9 cellular contexts compared by ENCODE assay signal in the genomic region with DNA sequence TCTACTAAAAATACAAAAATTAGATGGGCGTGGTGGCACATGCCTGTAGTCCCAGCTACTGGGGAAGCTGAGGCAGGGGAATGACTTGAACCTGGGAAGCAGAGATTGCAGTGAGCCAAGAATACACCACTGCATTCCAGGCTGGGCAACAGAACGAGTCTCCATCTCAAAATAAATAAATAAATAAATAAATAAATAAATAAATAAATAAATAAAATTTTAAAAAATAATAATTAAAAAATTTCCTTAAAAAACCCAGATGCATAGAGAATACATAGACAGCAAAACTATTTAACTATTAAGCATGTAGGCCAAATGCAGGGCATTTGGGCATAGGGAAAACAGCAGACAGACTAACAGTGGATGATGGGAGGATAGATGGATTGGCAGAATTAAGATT. TPM values are rescaled to one million over a fixed set of nuclear protein-coding genes. Genes with fewer than 3 reads are reported as not detected.
"Had no signal": no experiment of that assay in that cellular context is flagged by ENCODE, and none has a peak within 500 bp of the region (broad histone marks: within the 10 kb centered on the region; RNA-seq: fewer than 3 reads in every experiment).

No MANE protein-coding gene starts in this region.

RNA-seq across cellular contexts. Expression of gene TMEM132E, which starts 40.8 kb away (rescaled TPM):
- total RNA-seq: OCI-LY7, PC-3, PC-9, Right ventricle myocardium inferior, Right ventricle myocardium superior, RPMI7951, SJCRH30, SK-MEL-5 had no signal
- polyA plus RNA-seq: SK-N-SH had no signal
